ENCODE assay signal across 11 cellular contexts in the genomic region with DNA sequence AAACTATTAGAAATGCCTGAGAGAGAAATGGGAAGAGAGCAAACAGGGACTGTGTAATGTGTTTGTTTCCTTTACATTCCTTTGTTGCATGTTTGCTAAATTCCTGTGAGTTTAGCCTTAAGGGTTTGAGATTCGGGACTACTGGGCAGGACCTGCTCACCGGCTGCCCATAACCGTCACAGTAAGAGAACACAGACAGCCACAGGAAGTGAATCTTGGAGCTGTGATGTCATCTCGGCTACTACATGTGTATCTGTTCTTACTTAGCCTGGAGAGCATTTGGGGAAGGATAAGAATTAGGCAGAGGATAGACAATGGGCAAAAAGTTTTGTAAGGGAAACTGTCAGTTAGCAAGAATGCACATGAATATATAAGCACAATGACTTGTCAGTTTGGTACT.
A peak's percentile ranks its signal among the peaks of the same experiment; 100 is the strongest.
DNase-seq lines count a peak whose midpoint lies in the region; ATAC-seq and TF ChIP-seq lines count a peak whose summit lies in the region.
"Had no signal": no experiment of that assay in that cellular context is flagged by ENCODE, and none has a peak within 500 bp of the region (broad histone marks: within the 10 kb centered on the region; RNA-seq: fewer than 3 reads in every experiment).

No MANE protein-coding gene starts in this region.

- peaks cover 6% of the 10 kb centered on the region; the same call in 1 of the 2 replicates for H3F3A ChIP-seq in PC-9 (ENCODE audit: insufficient read depth, low read depth)

- BruUV-seq in PC-9 (replicated peaks; lab: Mats Ljungman, UMichigan): no TSS peak

- 41% methylated on average over 4 of the region's 4 CpGs for WGBS in esophagus muscularis mucosa

- H3K4me1 Mint-ChIP-seq in activated T-helper 1 cell treated with anti-CD3 and anti-CD28 coated beads, Interleukin-12 subunit alpha, Interleukin-12 subunit beta, Interleukin-2, Interleukin-4 antibody, amounts not matched to agents 30 ng/mL and 10 ng/mL and 1 ng/mL, durations not matched to agents 14 hours and 24 hours and 36 hours (ENCODE audit: low read depth): peaks cover 10% of the 10 kb centered on the region
- H3K4me1 Mint-ChIP-seq in activated naive CD4-positive, alpha-beta T cell treated with anti-CD3 and anti-CD28 coated beads, Interleukin-2, amount 10 ng/mL, durations not matched to agents 7 days and 5 days: peaks cover 5% of the 10 kb centered on the region

- no peak for TF ChIP-seq CTCF in PC-9 (conservative IDR thresholded peaks at IDR 0.05)
- no peak for TF ChIP-seq CTCF in esophagus muscularis mucosa (IDR thresholded peaks at IDR 0.05)

- no peaks in the 10 kb centered on the region for H3K9me3 Mint-ChIP-seq in activated T-helper 1 cell treated with anti-CD3 and anti-CD28 coated beads, Interleukin-12 subunit alpha, Interleukin-12 subunit beta, Interleukin-2, Interleukin-4 antibody, amounts not matched to agents 30 ng/mL and 10 ng/mL and 1 ng/mL, durations not matched to agents 14 hours and 24 hours and 36 hours
- no peaks in the 10 kb centered on the region for H3K9me3 Mint-ChIP-seq in activated naive CD4-positive, alpha-beta T cell treated with anti-CD3 and anti-CD28 coated beads, Interleukin-2, amount 10 ng/mL, durations not matched to agents 7 days and 5 days

- peak; percentile 91 for DNase-seq in EH (ENCODE audit: low read depth)
- DNase-seq in PC-9: peak; percentile 24 to 36
- peak; percentile 66 for DNase-seq in esophagus muscularis mucosa (ENCODE audit: extremely low spot score)
- peak; percentile 1 for DNase-seq in midbrain (lab: John Stamatoyannopoulos, UW)
- DNase-seq in iPS-NIHi11 (ENCODE audit: low spot score): no peak
- DNase-seq in activated T-helper 1 cell treated with anti-CD3 and anti-CD28 coated beads, Interleukin-12 subunit alpha, Interleukin-12 subunit beta, Interleukin-2, Interleukin-4 antibody, amounts not matched to agents 30 ng/mL and 10 ng/mL and 1 ng/mL, durations not matched to agents 14 hours and 24 hours and 36 hours (ENCODE audit: low spot score): no peak
- no peak for DNase-seq in activated naive CD4-positive, alpha-beta T cell treated with anti-CD3 and anti-CD28 coated beads, Interleukin-2, amount 10 ng/mL, durations not matched to agents 7 days and 5 days
- DNase-seq: DMS53, left cardiac atrium had no signal

- no peak overlapping the region for H3K4me3 ChIP-seq in PC-9
- no peak overlapping the region for H3K4me3 ChIP-seq in esophagus muscularis mucosa
- H3K4me3 ChIP-seq: thoracic aorta had no signal

- H3K4me1 ChIP-seq in PC-9 (replicated peaks; ENCODE audit: insufficient read depth) (peaks cover 6% of the 10 kb centered on the region; the same call in 1 of the 2 replicates), esophagus muscularis mucosa (peaks cover 13 to 41% (median 35%) of the 10 kb centered on the region in 4 donors)

- no peak for TF ChIP-seq EP300 in esophagus muscularis mucosa (IDR thresholded peaks at IDR 0.05)

- H3K36me3 Mint-ChIP-seq in activated T-helper 1 cell treated with anti-CD3 and anti-CD28 coated beads, Interleukin-12 subunit alpha, Interleukin-12 subunit beta, Interleukin-2, Interleukin-4 antibody, amounts not matched to agents 30 ng/mL and 10 ng/mL and 1 ng/mL, durations not matched to agents 14 hours and 24 hours and 36 hours (ENCODE audit: low read depth): no peaks in the 10 kb centered on the region
- H3K36me3 Mint-ChIP-seq in activated naive CD4-positive, alpha-beta T cell treated with anti-CD3 and anti-CD28 coated beads, Interleukin-2, amount 10 ng/mL, durations not matched to agents 7 days and 5 days: no peaks in the 10 kb centered on the region

- POLR2A ChIA-PET in PC-9 (lab: Charles Lee; ENCODE audit: unreplicated experiment): no interaction called here

- no peak overlapping the region for H3K4me3 Mint-ChIP-seq in activated T-helper 1 cell treated with anti-CD3 and anti-CD28 coated beads, Interleukin-12 subunit alpha, Interleukin-12 subunit beta, Interleukin-2, Interleukin-4 antibody, amounts not matched to agents 30 ng/mL and 10 ng/mL and 1 ng/mL, durations not matched to agents 14 hours and 24 hours and 36 hours
- H3K4me3 Mint-ChIP-seq in activated naive CD4-positive, alpha-beta T cell treated with anti-CD3 and anti-CD28 coated beads, Interleukin-2, amount 10 ng/mL, durations not matched to agents 7 days and 5 days: no peak overlapping the region

- H3K27ac ChIP-seq in PC-9 (no peak overlapping the region), esophagus muscularis mucosa (replicated peaks in 1 of 4) (peak overlapping the region in 2 of 4 donors; percentile 22 to 38)

- H3K27me3 ChIP-seq in PC-9 (ENCODE audit: insufficient read depth, low read depth) (no peaks in the 10 kb centered on the region), esophagus muscularis mucosa (no peaks in the 10 kb centered on the region)

- no peaks in the 10 kb centered on the region for H4K20me1 ChIP-seq in PC-9 (ENCODE audit: insufficient read depth)

- no peaks in the 10 kb centered on the region for H3K27me3 Mint-ChIP-seq in activated T-helper 1 cell treated with anti-CD3 and anti-CD28 coated beads, Interleukin-12 subunit alpha, Interleukin-12 subunit beta, Interleukin-2, Interleukin-4 antibody, amounts not matched to agents 30 ng/mL and 10 ng/mL and 1 ng/mL, durations not matched to agents 14 hours and 24 hours and 36 hours (ENCODE audit: insufficient read depth)
- peaks cover 10% of the 10 kb centered on the region for H3K27me3 Mint-ChIP-seq in activated naive CD4-positive, alpha-beta T cell treated with anti-CD3 and anti-CD28 coated beads, Interleukin-2, amount 10 ng/mL, durations not matched to agents 7 days and 5 days

- H3K36me3 ChIP-seq in PC-9 (ENCODE audit: low read depth) (no peaks in the 10 kb centered on the region), esophagus muscularis mucosa (no peaks in the 10 kb centered on the region)
- H3K36me3 ChIP-seq: thoracic aorta had no signal

- no peaks in the 10 kb centered on the region for H3K79me2 ChIP-seq in PC-9 (ENCODE audit: low read depth)

- CTCF ChIA-PET in PC-9 (lab: Charles Lee): interaction anchor here (0.6 kb wide), 1 partner anchor 388 kb away, joined by 11 read pairs; no protein-coding TSS in a partner anchor
- CTCF ChIA-PET in activated naive CD4-positive, alpha-beta T cell treated with anti-CD3 and anti-CD28 coated beads, Interleukin-2, amount 10 ng/mL, durations not matched to agents 7 days and 5 days (lab: Charles Lee): no interaction called here

- H3K9me2 ChIP-seq in PC-9 (ENCODE audit: insufficient read depth): no peaks in the 10 kb centered on the region

- no peak for ATAC-seq in GM18907 (IDR thresholded peaks at IDR 0.05; ENCODE audit: unreplicated experiment)

- H3K4me2 ChIP-seq in PC-9: peak overlapping the region; percentile 28

- H3K9me3 ChIP-seq in PC-9 (ENCODE audit: insufficient read depth, low read depth) (no peaks in the 10 kb centered on the region), esophagus muscularis mucosa (no peaks in the 10 kb centered on the region)
- H3K9me3 ChIP-seq: thoracic aorta had no signal

- no peak overlapping the region for H2AFZ ChIP-seq in PC-9

- no peak overlapping the region for H3K27ac Mint-ChIP-seq in activated T-helper 1 cell treated with anti-CD3 and anti-CD28 coated beads, Interleukin-12 subunit alpha, Interleukin-12 subunit beta, Interleukin-2, Interleukin-4 antibody, amounts not matched to agents 30 ng/mL and 10 ng/mL and 1 ng/mL, durations not matched to agents 14 hours and 24 hours and 36 hours
- H3K27ac Mint-ChIP-seq in activated naive CD4-positive, alpha-beta T cell treated with anti-CD3 and anti-CD28 coated beads, Interleukin-2, amount 10 ng/mL, durations not matched to agents 7 days and 5 days: no peak overlapping the region

- no peak for TF ChIP-seq POLR2A in esophagus muscularis mucosa (IDR thresholded peaks at IDR 0.05; ENCODE audit: low read depth)

- intact Hi-C loops in PC-9 (cut with micrococcal nuclease; ENCODE audit: unreplicated experiment) (no loop called here), esophagus muscularis mucosa (cut with DNase I) (no loop called here)
- intact Hi-C loops in activated T-helper 1 cell treated with anti-CD3 and anti-CD28 coated beads, Interleukin-12 subunit alpha, Interleukin-12 subunit beta, Interleukin-2, Interleukin-4 antibody, amounts not matched to agents 30 ng/mL and 10 ng/mL and 1 ng/mL, durations not matched to agents 14 hours and 24 hours and 36 hours (cut with micrococcal nuclease): no loop called here

Comparison
In these comparisons a context has a peak if more than half of its experiments do, and no peak if none do; other contexts are left out.
1. DNase-seq: peak in EH (single experiment), PC-9 (2 of 2), esophagus muscularis mucosa (single experiment) and midbrain (single experiment); none in iPS-NIHi11 (single experiment), activated T-helper 1 cell treated with anti-CD3 and anti-CD28 coated beads, Interleukin-12 subunit alpha, Interleukin-12 subunit beta, Interleukin-2, Interleukin-4 antibody, amounts not matched to agents 30 ng/mL and 10 ng/mL and 1 ng/mL, durations not matched to agents 14 hours and 24 hours and 36 hours (single experiment) and activated naive CD4-positive, alpha-beta T cell treated with anti-CD3 and anti-CD28 coated beads, Interleukin-2, amount 10 ng/mL, durations not matched to agents 7 days and 5 days (single experiment).